Comparison of ENCODE assay signal across 15 cellular contexts in genomic region chr10:76270464-76270863, GRCh38.
A peak's percentile ranks its signal among the peaks of the same experiment; 100 is the strongest.
DNase-seq lines count a peak whose midpoint lies in the region; ATAC-seq and TF ChIP-seq lines count a peak whose summit lies in the region.
"Had no signal": no experiment of that assay in that cellular context is flagged by ENCODE, and none has a peak within 500 bp of the region (broad histone marks: within the 10 kb centered on the region; RNA-seq: fewer than 3 reads in every experiment).

No MANE protein-coding gene starts in this region.

- H3K4me1 ChIP-seq in adipocyte (ENCODE audit: control insufficient read depth, insufficient read depth, low read length) (peaks cover 6% of the 10 kb centered on the region), suprapubic skin (no peaks in the 10 kb centered on the region)
- H3K4me1 ChIP-seq: Caco-2 had no signal

- no peak for TF ChIP-seq POLR2A in suprapubic skin (IDR thresholded peaks at IDR 0.05)

- no peak overlapping the region for H3K4me3 Mint-ChIP-seq in osteocyte (ENCODE audit: unreplicated experiment)
- H3K4me3 Mint-ChIP-seq: CD4-positive, alpha-beta T cell had no signal

- WGBS in suprapubic skin = 78% methylated on average over 5 of the region's 5 CpGs

- H3K9me3 ChIP-seq in adipocyte (ENCODE audit: control insufficient read depth, low read length) = peaks cover 17% of the 10 kb centered on the region
- H3K9me3 ChIP-seq in suprapubic skin = no peaks in the 10 kb centered on the region

- no peak overlapping the region for H3K27ac Mint-ChIP-seq in osteocyte (ENCODE audit: unreplicated experiment)
- H3K27ac Mint-ChIP-seq: CD4-positive, alpha-beta T cell had no signal

- no peak for TF ChIP-seq EP300 in suprapubic skin (IDR thresholded peaks at IDR 0.05)

- H3K27me3 Mint-ChIP-seq in osteocyte (ENCODE audit: unreplicated experiment) = peaks cover 9% of the 10 kb centered on the region
- H3K27me3 Mint-ChIP-seq: CD4-positive, alpha-beta T cell had no signal

- no peak overlapping the region for H3K27ac ChIP-seq in suprapubic skin

- H3K36me3 ChIP-seq in adipocyte (ENCODE audit: control insufficient read depth, insufficient read depth, low read length, severe bottlenecking) (no peaks in the 10 kb centered on the region), suprapubic skin (no peaks in the 10 kb centered on the region)

- no peak overlapping the region for H3K9ac ChIP-seq in adipocyte (ENCODE audit: low read length)

- H3K9me3 Mint-ChIP-seq in osteocyte (ENCODE audit: unreplicated experiment) = peaks cover 21% of the 10 kb centered on the region

- no peaks in the 10 kb centered on the region for H3K4me1 Mint-ChIP-seq in osteocyte (ENCODE audit: unreplicated experiment)

- no peak for ATAC-seq in GM21825 (IDR thresholded peaks at IDR 0.05; ENCODE audit: unreplicated experiment)

- H3K4me3 ChIP-seq in adipocyte (ENCODE audit: low read length) (no peak overlapping the region), suprapubic skin (no peak overlapping the region)

- TF ChIP-seq CTCF in suprapubic skin (IDR thresholded peaks at IDR 0.05) (no peak), osteocyte (IDR thresholded peaks at IDR 0.05) (no peak)

- peaks cover 3% of the 10 kb centered on the region for H3K36me3 Mint-ChIP-seq in osteocyte (ENCODE audit: unreplicated experiment)

- H3K27me3 ChIP-seq in adipocyte (replicated peaks; ENCODE audit: control insufficient read depth, insufficient read depth, low read length) = no peaks in the 10 kb centered on the region
- H3K27me3 ChIP-seq in suprapubic skin = no peaks in the 10 kb centered on the region

- DNase-seq in NCI-H748 (lab: John Stamatoyannopoulos, UW; ENCODE audit: unreplicated experiment) (peak; percentile 8), NCI-H748 treated with DMSO at 0.1 percent for 48 hours (lab: John Stamatoyannopoulos, UW) (no peak), NCI-H69 (lab: John Stamatoyannopoulos, UW) (peak; percentile 88), adipocyte (ENCODE audit: low read depth) (peak; percentile 19), suprapubic skin (ENCODE audit: low spot score in 2 of 2) (no peak), osteocyte (ENCODE audit: extremely low spot score, unreplicated experiment) (no peak)
- DNase-seq: Caco-2; CD4-positive, alpha-beta T cell; HCEC 1CT; IMR-90; NCI-H1092 treated with DMSO at 0.1 percent for 48 hours; NCI-H187; NCI-H345; NCI-H526 had no signal

Comparison
In these comparisons a context has a peak if more than half of its experiments do, and no peak if none do; other contexts are left out.
1. DNase-seq: peak in NCI-H748 (single experiment), NCI-H69 (single experiment) and adipocyte (single experiment); none in NCI-H748 treated with DMSO at 0.1 percent for 48 hours (single experiment), suprapubic skin (0 of 2) and osteocyte (single experiment).